Comparison of ENCODE assay signal across 9 cellular contexts in the genomic region with DNA sequence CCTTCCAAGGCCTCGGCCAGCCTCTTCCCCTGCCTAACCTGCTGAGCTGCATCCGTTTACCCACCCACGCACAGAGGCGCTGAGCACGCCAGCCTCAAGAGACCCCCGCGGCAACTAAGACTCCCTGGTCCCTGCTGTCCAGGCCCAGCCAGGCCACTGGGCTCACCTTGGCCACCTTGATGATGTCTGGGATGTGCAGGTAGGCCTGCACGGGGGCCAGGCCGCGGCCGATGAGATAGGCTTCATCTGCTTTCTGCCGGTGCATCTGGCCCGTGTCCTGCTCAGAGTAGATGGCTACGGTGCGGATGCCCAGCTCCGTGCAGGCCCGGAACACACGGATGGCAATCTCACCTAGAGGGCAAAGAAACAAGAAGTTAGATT.
"Had no signal": no experiment of that assay in that cellular context is flagged by ENCODE, and none has a peak within 500 bp of the region (broad histone marks: within the 10 kb centered on the region; RNA-seq: fewer than 3 reads in every experiment).

No MANE protein-coding gene starts in this region.

- H3K4me3 Mint-ChIP-seq: GM23338, H9, IgD-negative memory B cell had no signal

- H3K27ac ChIP-seq: KMS-11 had no signal

- H3K4me3 ChIP-seq: GM23338 had no signal

- DNase-seq: H9, HCEC 1CT, KBM-7 had no signal

- H3K9ac ChIP-seq: KMS-11 had no signal

- FAIRE-seq: H1, H54, HTR-8/SVneo had no signal

- H3K27ac Mint-ChIP-seq: GM23338, IgD-negative memory B cell had no signal

- H3K36me3 Mint-ChIP-seq: IgD-negative memory B cell had no signal

- ATAC-seq: GM23338 had no signal

- H2AFZ ChIP-seq: GM23338 had no signal

- H3K4me2 ChIP-seq: GM23338, KMS-11 had no signal

- H3K9me3 Mint-ChIP-seq: GM23338, H9, IgD-negative memory B cell had no signal
